ENCODE assay signal across 8 cellular contexts in the genomic region with DNA sequence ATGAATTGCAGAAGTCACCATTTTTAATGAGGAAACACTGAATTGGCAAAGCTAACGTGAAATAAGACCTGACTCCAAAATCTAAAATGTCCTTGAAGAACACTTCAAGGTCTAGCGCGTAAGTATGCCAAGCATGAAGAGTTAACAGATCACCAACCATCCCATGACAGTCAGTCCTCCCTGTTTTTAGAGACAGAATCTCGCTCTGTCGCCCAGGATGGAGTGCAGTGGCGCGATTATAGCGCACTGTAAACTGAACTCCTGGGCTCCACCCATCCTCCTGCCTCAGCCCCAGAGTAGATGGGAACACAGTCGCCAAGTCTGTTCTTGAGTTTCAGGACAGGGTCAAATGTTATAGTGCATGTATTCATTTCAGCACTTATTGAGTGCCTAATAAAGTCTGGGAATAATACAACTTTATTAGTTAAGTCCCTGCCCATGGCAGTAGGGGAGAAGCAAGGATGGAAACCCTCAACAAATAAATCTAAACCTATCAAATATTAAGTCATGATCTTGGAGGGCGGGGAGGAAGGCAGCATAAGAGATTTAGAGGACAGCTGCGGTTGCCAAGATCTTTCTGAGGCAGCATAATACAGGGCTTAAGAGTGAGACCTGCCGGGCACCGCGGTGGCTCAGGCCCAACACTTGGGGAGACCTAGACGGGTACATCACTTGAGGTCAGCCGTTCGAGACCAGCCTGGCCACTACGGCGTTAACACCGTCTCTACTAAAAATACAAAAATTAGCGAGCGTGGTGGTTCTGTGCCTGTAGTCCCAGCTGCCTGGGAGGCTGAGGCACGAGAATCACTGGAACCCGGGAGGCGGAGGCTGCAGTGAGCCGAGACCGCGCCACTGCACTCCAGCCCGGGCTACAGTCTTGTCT. TPM values are rescaled to one million over a fixed set of nuclear protein-coding genes. Genes with fewer than 3 reads are reported as not detected.
DNase-seq lines count a peak whose midpoint lies in the region; ATAC-seq and TF ChIP-seq lines count a peak whose summit lies in the region.

No MANE protein-coding gene starts in this region.

- H3K9ac ChIP-seq in stomach smooth muscle (ENCODE audit: low read length in 2 of 2), result peak overlapping the region; percentile 58 to 66

- no peaks in the 10 kb centered on the region for H3K27me3 ChIP-seq in hepatocyte
- no peaks in the 10 kb centered on the region for H3K27me3 ChIP-seq in stomach smooth muscle (ENCODE audit: control insufficient read depth in 1 of 2, insufficient read depth in 2 of 2, low read length in 2 of 2)

- no peak for TF ChIP-seq CTCF in hepatocyte (IDR thresholded peaks at IDR 0.05; ENCODE audit: poor library complexity)

- H3K4me3 ChIP-seq in hepatocyte (peak overlapping the region; percentile 60), stomach smooth muscle (ENCODE audit: low read length in 2 of 2) (peak overlapping the region; percentile 96 to 97)

- H3K9me2 ChIP-seq in hepatocyte (replicated peaks; ENCODE audit: insufficient read depth), result no peaks in the 10 kb centered on the region

- peak overlapping the region; percentile 99 for H3K27ac Mint-ChIP-seq in activated CD4-positive, alpha-beta memory T cell treated with anti-CD3 and anti-CD28 coated beads for 36 hours

- H3K36me3 ChIP-seq in hepatocyte (replicated peaks; ENCODE audit: insufficient read depth, low read depth) (no peaks in the 10 kb centered on the region), stomach smooth muscle (ENCODE audit: control insufficient read depth in 2 of 2, insufficient read depth in 2 of 2, low read length in 2 of 2) (peaks cover 0 to 2% of the 10 kb centered on the region in 2 donors)

- peak overlapping the region; percentile 86 for H3K27ac ChIP-seq in hepatocyte
- peak overlapping the region; percentile 90 for H3K27ac ChIP-seq in stomach smooth muscle (ENCODE audit: low read length)

- peak overlapping the region; percentile 79 for H3K4me2 ChIP-seq in hepatocyte

- peak overlapping the region; percentile 96 for H2AFZ ChIP-seq in hepatocyte

- DNase-seq in activated CD8-positive, alpha-beta memory T cell treated with anti-CD3 and anti-CD28 coated beads for 24 hours, result peak; percentile 63
- DNase-seq in activated CD8-positive, alpha-beta memory T cell treated with anti-CD3 and anti-CD28 coated beads, Interleukin-2, amount 50 U/mL, for 48 hours, result no peak
- peak; percentile 17 for DNase-seq in activated CD4-positive, alpha-beta memory T cell treated with anti-CD3 and anti-CD28 coated beads for 36 hours
- DNase-seq in hepatocyte (ENCODE audit: low spot score) (no peak), posterior vena cava (ENCODE audit: low spot score) (no peak)

- H3K4me1 ChIP-seq in hepatocyte (ENCODE audit: insufficient read depth) (peaks cover 20% of the 10 kb centered on the region), stomach smooth muscle (ENCODE audit: control insufficient read depth, insufficient read depth, low read length) (peaks cover 25% of the 10 kb centered on the region)

- intact Hi-C loops in activated CD4-positive, alpha-beta memory T cell treated with anti-CD3 and anti-CD28 coated beads for 36 hours (cut with micrococcal nuclease), result loop anchor here (2.0 to 10.0 kb wide), 2 partner anchors 512 to 884 kb away; a partner anchor contains a TSS
- intact Hi-C loops in posterior vena cava (cut with DNase I), result no loop called here

- no peaks in the 10 kb centered on the region for H3K9me3 Mint-ChIP-seq in activated CD4-positive, alpha-beta memory T cell treated with anti-CD3 and anti-CD28 coated beads for 36 hours

- CTCF ChIA-PET in activated CD4-positive, alpha-beta memory T cell treated with anti-CD3 and anti-CD28 coated beads for 36 hours (lab: Charles Lee), result interaction anchor here (1.3 kb wide), 1 partner anchor 35 kb away, joined by 5 read pairs; no protein-coding TSS in a partner anchor

- peaks cover 57% of the 10 kb centered on the region for H3K79me2 ChIP-seq in hepatocyte

- POLR2A ChIA-PET in activated CD4-positive, alpha-beta memory T cell treated with anti-CD3 and anti-CD28 coated beads for 36 hours (lab: Charles Lee), result interaction anchor here (4.2 kb wide), 1 partner anchor 105 kb away, joined by 36 read pairs; a partner anchor contains a TSS

- peaks cover 29% of the 10 kb centered on the region for H4K20me1 ChIP-seq in hepatocyte (ENCODE audit: insufficient read depth, poor library complexity, severe bottlenecking)

- WGBS in hepatocyte (ENCODE audit: low lambda C conversion rate, missing lambda C conversion rate), result 84% methylated on average over 29 of the region's 29 CpGs

- H3K4me1 Mint-ChIP-seq in activated CD4-positive, alpha-beta memory T cell treated with anti-CD3 and anti-CD28 coated beads for 36 hours (ENCODE audit: low read depth), result peaks cover 41% of the 10 kb centered on the region

- ATAC-seq in HG02981 (IDR thresholded peaks at IDR 0.05; ENCODE audit: unreplicated experiment) (peak; percentile 1), esophagus mucosa (no peak)

- peak overlapping the region; percentile 84 for H3K4me3 Mint-ChIP-seq in activated CD4-positive, alpha-beta memory T cell treated with anti-CD3 and anti-CD28 coated beads for 36 hours

- H3K9me3 ChIP-seq in hepatocyte (ENCODE audit: low read depth) (no peaks in the 10 kb centered on the region), stomach smooth muscle (ENCODE audit: control insufficient read depth in 2 of 2, low read length in 2 of 2) (no peaks in the 10 kb centered on the region)

- H3K36me3 Mint-ChIP-seq in activated CD4-positive, alpha-beta memory T cell treated with anti-CD3 and anti-CD28 coated beads for 36 hours, result peaks cover 20% of the 10 kb centered on the region

- H3K27me3 Mint-ChIP-seq in activated CD4-positive, alpha-beta memory T cell treated with anti-CD3 and anti-CD28 coated beads for 36 hours, result no peaks in the 10 kb centered on the region

RNA-seq across cellular contexts. Expression of a gene that starts 1.1 kb away (rescaled TPM):
- total RNA-seq in activated CD4-positive, alpha-beta memory T cell treated with anti-CD3 and anti-CD28 coated beads for 36 hours, result 10 to 100 TPM; 17.1 to 20.1 TPM
- 32.3 and 33.8 TPM in 2 replicates for total RNA-seq in hepatocyte
- polyA plus RNA-seq in hepatocyte, result 10.3 and 12.3 TPM in 2 replicates
- 9.6 TPM for total RNA-seq in esophagus mucosa
- total RNA-seq in posterior vena cava, result 10 to 100 TPM; 10.6 to 17.2 TPM

RNA-seq across cellular contexts. Expression of a gene that starts 1.5 kb away (rescaled TPM):
- total RNA-seq in activated CD4-positive, alpha-beta memory T cell treated with anti-CD3 and anti-CD28 coated beads for 36 hours, result 100 to 1,000 TPM; 360 to 375 TPM
- total RNA-seq in hepatocyte (282 and 288 TPM in 2 replicates), esophagus mucosa (159 TPM), posterior vena cava (100 to 1,000 TPM in 1 of 2 donors, 10 to 100 TPM in 1; 97.0 to 124 TPM)
- 182 and 203 TPM in 2 replicates for polyA plus RNA-seq in hepatocyte

RNA-seq across cellular contexts. Expression of a gene that starts 59.1 kb away (rescaled TPM):
- 1 to 10 TPM; 1.2 to 1.3 TPM for total RNA-seq in activated CD4-positive, alpha-beta memory T cell treated with anti-CD3 and anti-CD28 coated beads for 36 hours
- 15.5 and 20.8 TPM in 2 replicates for total RNA-seq in hepatocyte
- 16.7 and 24.1 TPM in 2 replicates for polyA plus RNA-seq in hepatocyte
- total RNA-seq in esophagus mucosa, result 4.5 TPM
- total RNA-seq in posterior vena cava, result 10 to 100 TPM; 11.8 to 20.4 TPM

Comparison
In these comparisons a context has a peak if more than half of its experiments do, and no peak if none do; other contexts are left out.
1. DNase-seq: peak in activated CD8-positive, alpha-beta memory T cell treated with anti-CD3 and anti-CD28 coated beads for 24 hours (single experiment) and activated CD4-positive, alpha-beta memory T cell treated with anti-CD3 and anti-CD28 coated beads for 36 hours (single experiment); none in activated CD8-positive, alpha-beta memory T cell treated with anti-CD3 and anti-CD28 coated beads, Interleukin-2, amount 50 U/mL, for 48 hours (single experiment), hepatocyte (single experiment) and posterior vena cava (single experiment).